ENCODE assay signal across 2 cellular contexts in the genomic region with DNA sequence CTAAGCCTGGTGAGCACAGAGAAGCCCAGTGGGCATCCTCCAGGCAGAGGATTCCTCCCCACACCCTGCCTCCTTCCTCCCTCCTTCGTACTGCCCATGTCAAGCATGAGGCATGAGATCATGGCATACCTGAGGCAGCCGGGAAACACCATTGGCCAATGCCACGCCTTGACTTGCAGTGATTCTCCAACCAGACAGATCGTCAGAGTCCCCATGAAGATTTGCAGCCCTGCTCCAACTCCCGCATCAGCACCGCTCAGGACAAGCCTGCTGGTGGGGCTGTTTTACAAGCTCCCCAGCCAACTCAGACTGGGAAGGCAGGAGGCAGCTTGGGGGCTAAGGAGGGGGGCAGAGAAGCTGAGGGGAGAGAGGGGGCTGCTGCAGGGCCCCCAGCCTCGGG.
TF ChIP-seq lines count a peak whose summit lies in the region.

No MANE protein-coding gene starts in this region.

TF ChIP-seq in GM23338, 12 proteins besides CTCF, POLR2A, EP300 and RAD21:
- TF ChIP-seq STAT1 (IDR thresholded peaks at IDR 0.05; ENCODE audit: unreplicated experiment) (no peak), CREB1 (CRISPR knock-in tag; IDR thresholded peaks at IDR 0.05; ENCODE audit: low read depth) (no peak), EZH2 (IDR thresholded peaks at IDR 0.05; ENCODE audit: low read depth, unreplicated experiment) (no peak), POLR2AphosphoS5 (IDR thresholded peaks at IDR 0.05; ENCODE audit: low read depth) (no peak)
- TF ChIP-seq, protein P1, sequence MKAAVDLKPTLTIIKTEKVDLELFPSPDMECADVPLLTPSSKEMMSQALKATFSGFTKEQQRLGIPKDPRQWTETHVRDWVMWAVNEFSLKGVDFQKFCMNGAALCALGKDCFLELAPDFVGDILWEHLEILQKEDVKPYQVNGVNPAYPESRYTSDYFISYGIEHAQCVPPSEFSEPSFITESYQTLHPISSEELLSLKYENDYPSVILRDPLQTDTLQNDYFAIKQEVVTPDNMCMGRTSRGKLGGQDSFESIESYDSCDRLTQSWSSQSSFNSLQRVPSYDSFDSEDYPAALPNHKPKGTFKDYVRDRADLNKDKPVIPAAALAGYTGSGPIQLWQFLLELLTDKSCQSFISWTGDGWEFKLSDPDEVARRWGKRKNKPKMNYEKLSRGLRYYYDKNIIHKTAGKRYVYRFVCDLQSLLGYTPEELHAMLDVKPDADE (IDR thresholded peaks at IDR 0.05): no peak

TF ChIP-seq in H1, 55 proteins besides CTCF, POLR2A, EP300 and RAD21:
- TF ChIP-seq, protein P2, sequence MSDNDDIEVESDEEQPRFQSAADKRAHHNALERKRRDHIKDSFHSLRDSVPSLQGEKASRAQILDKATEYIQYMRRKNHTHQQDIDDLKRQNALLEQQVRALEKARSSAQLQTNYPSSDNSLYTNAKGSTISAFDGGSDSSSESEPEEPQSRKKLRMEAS (IDR thresholded peaks at IDR 0.05): peak; percentile 75; the same call in 1 of the 2 replicates
- no peak for TF ChIP-seq KDM4A (IDR thresholded peaks at IDR 0.05; ENCODE audit: low read depth, low read length, severe bottlenecking)
